In the genomic region with DNA sequence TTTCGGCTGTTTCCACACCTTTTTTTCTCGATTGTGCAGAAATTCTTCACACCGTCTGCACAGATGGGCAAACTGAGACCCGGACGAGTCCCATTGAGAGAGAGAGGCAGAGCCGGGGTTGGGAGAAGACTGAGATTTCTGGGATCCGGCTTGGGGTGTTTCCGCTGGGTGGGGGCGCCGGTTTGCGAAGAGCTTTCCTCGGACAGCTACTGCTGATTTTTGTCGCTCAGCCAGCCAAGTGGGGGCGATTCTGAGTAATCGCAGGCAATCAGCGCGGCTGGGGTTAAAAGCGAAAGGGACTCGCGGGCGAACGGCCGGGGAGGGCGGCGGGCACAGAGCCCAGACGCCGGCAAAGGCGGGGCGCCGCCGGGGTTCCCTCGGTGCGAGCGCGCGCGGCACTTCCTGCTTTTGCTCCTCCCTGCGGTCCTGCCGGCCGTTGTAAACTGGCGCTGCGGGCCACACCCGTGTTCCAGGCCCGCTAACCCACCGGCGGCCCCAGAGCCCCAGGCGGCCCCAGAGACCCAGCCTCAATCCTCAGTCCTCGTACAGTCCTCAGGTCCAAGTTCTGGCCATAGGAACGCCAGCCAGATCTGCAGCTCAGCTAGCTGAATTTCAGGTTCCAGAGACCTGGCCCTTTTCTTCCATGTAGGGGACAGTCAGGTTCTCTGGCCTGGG, we compare ENCODE assay signal across 8 cellular contexts. TPM values are rescaled to one million over a fixed set of nuclear protein-coding genes. Genes with fewer than 3 reads are reported as not detected.
DNase-seq lines count a peak whose midpoint lies in the region; ATAC-seq and TF ChIP-seq lines count a peak whose summit lies in the region.

No MANE protein-coding gene starts in this region.

- H3K36me3 ChIP-seq in kidney epithelial cell (ENCODE audit: control insufficient read depth, insufficient read depth, low read length) = no peaks in the 10 kb centered on the region

- peak; percentile 75 for DNase-seq in AG09319 (ENCODE audit: extremely low read depth, low read depth)
- peak; percentile 88 for DNase-seq in NCI-H2227 (lab: John Stamatoyannopoulos, UW; ENCODE audit: unreplicated experiment)
- peak; percentile 86 for DNase-seq in activated CD4-positive, CD25-positive, alpha-beta regulatory T cell treated with anti-CD3 and anti-CD28 coated beads, Interleukin-2, amount 50 U/mL, for 72 hours
- peak; percentile 72 for DNase-seq in cerebellar cortex (ENCODE audit: low spot score)
- no peak for DNase-seq in kidney epithelial cell (ENCODE audit: low read depth)
- peak; percentile 66 to 71 for DNase-seq in stimulated activated CD4-positive, alpha-beta T cell treated with anti-CD3 and anti-CD28 coated beads, Interleukin-15, amount 100 ng/mL, for 1 hour (ENCODE audit: low read depth in 1 of 2, low spot score in 1 of 2)

- TF ChIP-seq CTCF in AG09319 (IDR thresholded peaks at IDR 0.05; ENCODE audit: low read depth, low read length) (peak; percentile 12), kidney epithelial cell (IDR thresholded peaks at IDR 0.05; ENCODE audit: insufficient read depth, low read length, poor library complexity, severe bottlenecking) (peak; percentile 18)

- H3K27me3 ChIP-seq in kidney epithelial cell (ENCODE audit: control insufficient read depth, insufficient read depth, low read length) = no peaks in the 10 kb centered on the region

- peak overlapping the region; percentile 43 for H3K4me3 ChIP-seq in kidney epithelial cell (ENCODE audit: low read depth, low read length)

- peak; percentile 83 for ATAC-seq in GM18907 (IDR thresholded peaks at IDR 0.05; ENCODE audit: unreplicated experiment)
- peak; percentile 82 for ATAC-seq in HG03108 (IDR thresholded peaks at IDR 0.05; ENCODE audit: unreplicated experiment)

RNA-seq across cellular contexts. Expression of gene JUN, which starts 32.4 kb away (rescaled TPM):
- 67.8 and 78.5 TPM in 2 replicates for total RNA-seq in kidney epithelial cell
